ENCODE assay signal across 9 cellular contexts in genomic region chr5:59099270-59099994, GRCh38.
A peak's percentile ranks its signal among the peaks of the same experiment; 100 is the strongest.
DNase-seq lines count a peak whose midpoint lies in the region; ATAC-seq and TF ChIP-seq lines count a peak whose summit lies in the region.
"Had no signal": no experiment of that assay in that cellular context is flagged by ENCODE, and none has a peak within 500 bp of the region (broad histone marks: within the 10 kb centered on the region; RNA-seq: fewer than 3 reads in every experiment).

No MANE protein-coding gene starts in this region.

- H3K27me3 Mint-ChIP-seq in activated CD4-positive, alpha-beta T cell treated with anti-CD3 and anti-CD28 coated beads for 36 hours, result peaks cover 2% of the 10 kb centered on the region
- H3K27me3 Mint-ChIP-seq: B cell had no signal

- CTCF ChIA-PET in activated CD4-positive, alpha-beta T cell treated with anti-CD3 and anti-CD28 coated beads for 36 hours (lab: Charles Lee), result interaction anchor here (0.6 to 0.7 kb wide), 3 partner anchors 25 to 174 kb away, joined by 3 read pairs; no protein-coding TSS in a partner anchor
- CTCF ChIA-PET in Panc1 (lab: Charles Lee), result no interaction called here

- peak overlapping the region; percentile 79 for H3K27ac Mint-ChIP-seq in activated CD4-positive, alpha-beta T cell treated with anti-CD3 and anti-CD28 coated beads for 36 hours
- H3K27ac Mint-ChIP-seq: B cell had no signal

- no peaks in the 10 kb centered on the region for H3K9me3 ChIP-seq in Panc1 (ENCODE audit: control insufficient read depth, insufficient read depth, low read depth, low read length)

- no peaks in the 10 kb centered on the region for H3K4me1 ChIP-seq in Panc1 (ENCODE audit: control insufficient read depth, insufficient read depth, low read length)

- peak; percentile 96 for ATAC-seq in activated CD4-positive, alpha-beta T cell treated with anti-CD3 and anti-CD28 coated beads for 36 hours
- ATAC-seq in Panc1, result no peak
- ATAC-seq in omental fat pad (ENCODE audit: low FRiP score), result no peak

- peak overlapping the region; percentile 17 for H3K4me3 Mint-ChIP-seq in activated CD4-positive, alpha-beta T cell treated with anti-CD3 and anti-CD28 coated beads for 36 hours
- H3K4me3 Mint-ChIP-seq: B cell had no signal

- in situ Hi-C loops in Panc1 (cut with HindIII; ENCODE audit: low pct_unique_long_range_greater_than_20kb, low sequenced_read_pairs), result no loop called here

- peaks cover 45% of the 10 kb centered on the region for H3K4me1 Mint-ChIP-seq in activated CD4-positive, alpha-beta T cell treated with anti-CD3 and anti-CD28 coated beads for 36 hours
- H3K4me1 Mint-ChIP-seq: B cell had no signal

- BruUV-seq in Panc1 (replicated peaks; lab: Mats Ljungman, UMichigan), result no TSS peak

- intact Hi-C loops in activated CD4-positive, alpha-beta T cell treated with anti-CD3 and anti-CD28 coated beads for 36 hours (cut with DNase I, micrococcal nuclease), result loop anchor here (1.0 to 2.0 kb wide), 3 partner anchors 28 to 75 kb away; no protein-coding TSS in a partner anchor
- intact Hi-C loops in Panc1 (cut with micrococcal nuclease; ENCODE audit: unreplicated experiment), result no loop called here

- TF ChIP-seq CTCF in Panc1 (IDR thresholded peaks at IDR 0.05) (no peak), cardiac fibroblast (IDR thresholded peaks at IDR 0.05; ENCODE audit: low read depth, low read length) (no peak), omental fat pad (IDR thresholded peaks at IDR 0.05) (no peak)

- H3K9me3 Mint-ChIP-seq in activated CD4-positive, alpha-beta T cell treated with anti-CD3 and anti-CD28 coated beads for 36 hours (ENCODE audit: low read depth), result peaks cover 1% of the 10 kb centered on the region

- H3K4me3 ChIP-seq in Panc1 (ENCODE audit: low read depth in 2 of 2, low read length in 2 of 2) (no peak overlapping the region), cardiac fibroblast (replicated peaks in 1 of 2; ENCODE audit: low read depth in 2 of 2, low read length in 2 of 2) (no peak overlapping the region)

- no peaks in the 10 kb centered on the region for H3K36me3 ChIP-seq in Panc1 (ENCODE audit: control insufficient read depth, insufficient read depth, low read length)

- peak; percentile 64 for DNase-seq in activated CD4-positive, alpha-beta T cell treated with anti-CD3 and anti-CD28 coated beads for 36 hours
- no peak for DNase-seq in activated CD4-positive, alpha-beta T cell treated with anti-CD3 and anti-CD28 coated beads for 1 hour
- DNase-seq in Panc1 (ENCODE audit: low read depth, low spot score) (peak; percentile 38), cardiac fibroblast (ENCODE audit: low read depth in 2 of 2) (peak; percentile 55 to 91), omental fat pad (ENCODE audit: low spot score) (no peak), NCI-H2227 (lab: John Stamatoyannopoulos, UW; ENCODE audit: unreplicated experiment) (no peak), cortex of kidney (lab: John Stamatoyannopoulos, UW) (no peak)
- peak; percentile 2 to 3 for DNase-seq in stimulated activated CD8-positive, alpha-beta memory T cell treated with anti-CD3 and anti-CD28 coated beads, Interleukin-4, amount 100 ng/mL, for 4 hours (ENCODE audit: low read depth in 2 of 2, low spot score in 1 of 2)

- POLR2A ChIA-PET in activated CD4-positive, alpha-beta T cell treated with anti-CD3 and anti-CD28 coated beads for 36 hours (lab: Charles Lee), result interaction anchor here (0.6 kb wide), 1 partner anchor 28 kb away, joined by 3 read pairs; no protein-coding TSS in a partner anchor
- POLR2A ChIA-PET in Panc1 (lab: Charles Lee), result no interaction called here

- no peaks in the 10 kb centered on the region; the same call in 1 of the 2 replicates for H3K27me3 ChIP-seq in Panc1 (ENCODE audit: control insufficient read depth, insufficient read depth, low read length)

- no peak overlapping the region for H3K27ac ChIP-seq in Panc1 (ENCODE audit: low read length)

- no peaks in the 10 kb centered on the region for H3K36me3 Mint-ChIP-seq in activated CD4-positive, alpha-beta T cell treated with anti-CD3 and anti-CD28 coated beads for 36 hours (ENCODE audit: low read depth)

Comparison
In these comparisons a context has a peak if more than half of its experiments do, and no peak if none do; other contexts are left out.
1. DNase-seq: peak in activated CD4-positive, alpha-beta T cell treated with anti-CD3 and anti-CD28 coated beads for 36 hours (single experiment), Panc1 (single experiment), cardiac fibroblast (2 of 2) and stimulated activated CD8-positive, alpha-beta memory T cell treated with anti-CD3 and anti-CD28 coated beads, Interleukin-4, amount 100 ng/mL, for 4 hours (2 of 2); none in activated CD4-positive, alpha-beta T cell treated with anti-CD3 and anti-CD28 coated beads for 1 hour (single experiment), omental fat pad (single experiment), NCI-H2227 (single experiment) and cortex of kidney (single experiment).